In genomic region chr3:47613723-47614122, GRCh38 we compare ENCODE assay signal across 25 cellular contexts. TPM values are rescaled to one million over a fixed set of nuclear protein-coding genes. Genes with fewer than 3 reads are reported as not detected.
A peak's percentile ranks its signal among the peaks of the same experiment; 100 is the strongest.
DNase-seq lines count a peak whose midpoint lies in the region; ATAC-seq and TF ChIP-seq lines count a peak whose summit lies in the region.
"Had no signal": no experiment of that assay in that cellular context is flagged by ENCODE, and none has a peak within 500 bp of the region (broad histone marks: within the 10 kb centered on the region; RNA-seq: fewer than 3 reads in every experiment).

No MANE protein-coding gene starts in this region.

- H3K4me1 ChIP-seq in OCI-LY7 (ENCODE audit: insufficient read depth, low read length, poor library complexity, severe bottlenecking) = peaks cover 11% of the 10 kb centered on the region
- H3K4me1 ChIP-seq in esophagus muscularis mucosa = peaks cover 17 to 50% (median 47%) of the 10 kb centered on the region in 4 donors
- H3K4me1 ChIP-seq: lower lobe of right lung had no signal

- no peaks in the 10 kb centered on the region for H3K9me2 ChIP-seq in OCI-LY7 (ENCODE audit: insufficient read depth, low read length)

- CTCF ChIA-PET in OCI-LY7 (lab: Charles Lee; ENCODE audit: unreplicated experiment) = no interaction called here
- CTCF ChIA-PET in activated naive CD4-positive, alpha-beta T cell treated with anti-CD3 and anti-CD28 coated beads for 36 hours (lab: Charles Lee) = no interaction called here

- H3K4me3 ChIP-seq in OCI-LY7 (ENCODE audit: low read depth, low read length, poor library complexity, severe bottlenecking) (no peak overlapping the region), esophagus muscularis mucosa (no peak overlapping the region)
- H3K4me3 ChIP-seq: GM23248, heart left ventricle, lower lobe of right lung, thyroid gland had no signal

- no peak overlapping the region for H3K4me3 Mint-ChIP-seq in naive B cell
- H3K4me3 Mint-ChIP-seq in activated naive CD4-positive, alpha-beta T cell treated with anti-CD3 and anti-CD28 coated beads for 36 hours = no peak overlapping the region
- H3K4me3 Mint-ChIP-seq: activated CD8-positive, alpha-beta T cell treated with anti-CD3 and anti-CD28 coated beads, Interleukin-2, amount 10 ng/mL, durations not matched to agents 7 days and 5 days; CD14-positive monocyte; naive thymus-derived CD4-positive, alpha-beta T cell; stimulated activated memory B cell treated with anti-CD40 and anti-IgM and Interleukin-4, amounts not matched to agents 10 μg/mL and 1 μg/mL and 100 μg/mL, for 72 hours had no signal

- peaks cover 96% of the 10 kb centered on the region for H3K36me3 ChIP-seq in OCI-LY7 (ENCODE audit: insufficient read depth, low read length)
- peaks cover 14 to 50% (median 25%) of the 10 kb centered on the region in 4 donors for H3K36me3 ChIP-seq in esophagus muscularis mucosa

- H3K27ac Mint-ChIP-seq in naive B cell = no peak overlapping the region
- H3K27ac Mint-ChIP-seq in activated naive CD4-positive, alpha-beta T cell treated with anti-CD3 and anti-CD28 coated beads for 36 hours = no peak overlapping the region
- H3K27ac Mint-ChIP-seq: activated CD8-positive, alpha-beta T cell treated with anti-CD3 and anti-CD28 coated beads, Interleukin-2, amount 10 ng/mL, durations not matched to agents 7 days and 5 days; CD14-positive monocyte; naive thymus-derived CD4-positive, alpha-beta T cell; stimulated activated memory B cell treated with anti-CD40 and anti-IgM and Interleukin-4, amounts not matched to agents 10 μg/mL and 1 μg/mL and 100 μg/mL, for 72 hours had no signal

- no peak for TF ChIP-seq POLR2A in esophagus muscularis mucosa (IDR thresholded peaks at IDR 0.05; ENCODE audit: low read depth)

- no peak overlapping the region for H3K4me2 ChIP-seq in OCI-LY7 (ENCODE audit: low read length)
- H3K4me2 ChIP-seq: KMS-11 had no signal

- no peaks in the 10 kb centered on the region for H4K20me1 ChIP-seq in OCI-LY7 (ENCODE audit: insufficient read depth, low read length)

- ATAC-seq in naive B cell (ENCODE audit: low read depth in 2 of 2) (peak; percentile 37 to 61), GM21526 (IDR thresholded peaks at IDR 0.05; ENCODE audit: low FRiP score, unreplicated experiment) (no peak)
- ATAC-seq: activated CD4-positive, CD25-positive, alpha-beta regulatory T cell treated with anti-CD3 and anti-CD28 coated beads, Interleukin-2, amount 50 U/mL, for 24 hours; activated CD8-positive, alpha-beta T cell treated with anti-CD3 and anti-CD28 coated beads, Interleukin-2, amount 10 ng/mL, durations not matched to agents 7 days and 5 days; heart left ventricle; lower lobe of right lung; naive thymus-derived CD4-positive, alpha-beta T cell; stimulated activated memory B cell treated with anti-CD40 and anti-IgM and Interleukin-4, amounts not matched to agents 10 μg/mL and 1 μg/mL and 100 μg/mL, for 72 hours had no signal

- H3K27me3 ChIP-seq in esophagus muscularis mucosa = no peaks in the 10 kb centered on the region
- H3K27me3 ChIP-seq: heart left ventricle, thyroid gland had no signal

- DNase-seq in Ammon's horn (ENCODE audit: low spot score) = peak; percentile 79
- DNase-seq in OCI-LY7 (ENCODE audit: low spot score) = peak; percentile 37
- DNase-seq in esophagus muscularis mucosa (ENCODE audit: extremely low spot score) = no peak
- DNase-seq in naive B cell = no peak
- DNase-seq in SIG-M5 treated with dmso at 0.1 percent for 504 hours (lab: John Stamatoyannopoulos, UW; ENCODE audit: unreplicated experiment) = no peak
- DNase-seq in NCI-H446 (lab: John Stamatoyannopoulos, UW) = no peak
- DNase-seq in activated naive CD4-positive, alpha-beta T cell treated with anti-CD3 and anti-CD28 coated beads for 36 hours = no peak
- DNase-seq: ACHN; activated CD8-positive, alpha-beta T cell treated with anti-CD3 and anti-CD28 coated beads, Interleukin-2, amount 10 ng/mL, durations not matched to agents 7 days and 5 days; activated T-cell treated with anti-CD3 and anti-CD28 coated beads, Interleukin-2, amount 50 U/mL, for 1 hour; amniotic stem cell; DMS 273 treated with DMSO at 0.1 percent for 48 hours; GM23248; heart left ventricle; lower lobe of right lung; naive thymus-derived CD4-positive, alpha-beta T cell; NCI-H1092; NCI-H2029 treated with DMSO at 0.1 percent for 48 hours; stimulated activated CD4-positive, alpha-beta T cell treated with anti-CD3 and anti-CD28 coated beads, Interleukin-1b, Interleukin-23, amount 100 ng/mL, for 48 hours; thyroid gland had no signal

- intact Hi-C loops in OCI-LY7 (cut with micrococcal nuclease; ENCODE audit: unreplicated experiment) (no loop called here), esophagus muscularis mucosa (cut with DNase I) (no loop called here)
- intact Hi-C loops in activated naive CD4-positive, alpha-beta T cell treated with anti-CD3 and anti-CD28 coated beads for 36 hours (cut with micrococcal nuclease) = no loop called here

- H3K9me3 ChIP-seq in OCI-LY7 (ENCODE audit: low read length) (no peaks in the 10 kb centered on the region), esophagus muscularis mucosa (no peaks in the 10 kb centered on the region)
- H3K9me3 ChIP-seq: heart left ventricle, lower lobe of right lung, thyroid gland had no signal

- H3K27ac ChIP-seq in OCI-LY7 (ENCODE audit: low read depth, low read length, poor library complexity, severe bottlenecking) (no peak overlapping the region), esophagus muscularis mucosa (replicated peaks in 1 of 4) (peak overlapping the region; percentile 25 to 56 (median 52))
- H3K27ac ChIP-seq: GM23248, KMS-11, lower lobe of right lung had no signal

- no peak overlapping the region for H2AFZ ChIP-seq in OCI-LY7 (ENCODE audit: low read length)
- H2AFZ ChIP-seq: GM23248 had no signal

- no peaks in the 10 kb centered on the region for H3K9me3 Mint-ChIP-seq in naive B cell
- no peaks in the 10 kb centered on the region for H3K9me3 Mint-ChIP-seq in activated naive CD4-positive, alpha-beta T cell treated with anti-CD3 and anti-CD28 coated beads for 36 hours
- H3K9me3 Mint-ChIP-seq: CD14-positive monocyte; stimulated activated memory B cell treated with anti-CD40 and anti-IgM and Interleukin-4, amounts not matched to agents 10 μg/mL and 1 μg/mL and 100 μg/mL, for 72 hours had no signal

- WGBS in esophagus muscularis mucosa = 57% methylated on average over 4 of the region's 4 CpGs

- no peaks in the 10 kb centered on the region for H3K4me1 Mint-ChIP-seq in naive B cell
- no peaks in the 10 kb centered on the region for H3K4me1 Mint-ChIP-seq in activated naive CD4-positive, alpha-beta T cell treated with anti-CD3 and anti-CD28 coated beads for 36 hours (ENCODE audit: low read depth)
- H3K4me1 Mint-ChIP-seq: CD14-positive monocyte; stimulated activated memory B cell treated with anti-CD40 and anti-IgM and Interleukin-4, amounts not matched to agents 10 μg/mL and 1 μg/mL and 100 μg/mL, for 72 hours had no signal

- no TSS peak for BruUV-seq in OCI-LY7 (replicated peaks; lab: Mats Ljungman, UMichigan)

- POLR2A ChIA-PET in OCI-LY7 (lab: Charles Lee) = interaction anchor here (0.6 kb wide), 1 partner anchor 187 kb away, joined by 3 read pairs; no protein-coding TSS in a partner anchor

- TF ChIP-seq CTCF in OCI-LY7 (conservative IDR thresholded peaks at IDR 0.05; ENCODE audit: low read length) = no peak
- no peak for TF ChIP-seq CTCF in esophagus muscularis mucosa (IDR thresholded peaks at IDR 0.05)

- H3K36me3 Mint-ChIP-seq in naive B cell = peaks cover 21 to 27% of the 10 kb centered on the region in 2 donors
- H3K36me3 Mint-ChIP-seq in activated naive CD4-positive, alpha-beta T cell treated with anti-CD3 and anti-CD28 coated beads for 36 hours (ENCODE audit: low read depth) = peaks cover 22% of the 10 kb centered on the region

- H3K27me3 Mint-ChIP-seq in naive B cell = no peaks in the 10 kb centered on the region
- no peaks in the 10 kb centered on the region for H3K27me3 Mint-ChIP-seq in activated naive CD4-positive, alpha-beta T cell treated with anti-CD3 and anti-CD28 coated beads for 36 hours (ENCODE audit: low read depth)
- H3K27me3 Mint-ChIP-seq: naive thymus-derived CD4-positive, alpha-beta T cell; stimulated activated memory B cell treated with anti-CD40 and anti-IgM and Interleukin-4, amounts not matched to agents 10 μg/mL and 1 μg/mL and 100 μg/mL, for 72 hours had no signal

- no peaks in the 10 kb centered on the region for H3K79me2 ChIP-seq in OCI-LY7 (ENCODE audit: insufficient read depth, low read depth, low read length)

- TF ChIP-seq EP300 in esophagus muscularis mucosa (IDR thresholded peaks at IDR 0.05) = no peak

RNA-seq across cellular contexts. Expression of gene CSPG5, which starts 35.1 kb away (rescaled TPM):
- 0.41 and 0.66 TPM in 2 replicates for total RNA-seq in OCI-LY7 (2014; rRNA removed; shearing (Covaris generic))
- total RNA-seq in OCI-LY7 (2022) (0.13 and 0.22 TPM in 2 replicates), esophagus muscularis mucosa (1 to 10 TPM in 1 of 4 donors, under 1 TPM in 2, not detected in 1; 0.66 to 1.2 (median 0.75) TPM)
- polyA plus RNA-seq in naive B cell (ENCODE audit: low read depth in 6 of 6) = under 1 TPM in 1 of 6 donors, not detected in 5; 0.16 TPM
- total RNA-seq in activated naive CD4-positive, alpha-beta T cell treated with anti-CD3 and anti-CD28 coated beads for 36 hours = under 1 TPM; 0.17 to 0.19 TPM
- polyA plus RNA-seq: CD14-positive monocyte; GM23248; naive thymus-derived CD4-positive, alpha-beta T cell had no signal

Comparison
In these comparisons a context has a peak if more than half of its experiments do, and no peak if none do; other contexts are left out.
1. DNase-seq: peak in Ammon's horn (single experiment) and OCI-LY7 (single experiment); none in esophagus muscularis mucosa (single experiment), naive B cell (single experiment), SIG-M5 treated with dmso at 0.1 percent for 504 hours (single experiment), NCI-H446 (0 of 2) and activated naive CD4-positive, alpha-beta T cell treated with anti-CD3 and anti-CD28 coated beads for 36 hours (single experiment).